ENCODE assay signal across 11 cellular contexts in the genomic region with DNA sequence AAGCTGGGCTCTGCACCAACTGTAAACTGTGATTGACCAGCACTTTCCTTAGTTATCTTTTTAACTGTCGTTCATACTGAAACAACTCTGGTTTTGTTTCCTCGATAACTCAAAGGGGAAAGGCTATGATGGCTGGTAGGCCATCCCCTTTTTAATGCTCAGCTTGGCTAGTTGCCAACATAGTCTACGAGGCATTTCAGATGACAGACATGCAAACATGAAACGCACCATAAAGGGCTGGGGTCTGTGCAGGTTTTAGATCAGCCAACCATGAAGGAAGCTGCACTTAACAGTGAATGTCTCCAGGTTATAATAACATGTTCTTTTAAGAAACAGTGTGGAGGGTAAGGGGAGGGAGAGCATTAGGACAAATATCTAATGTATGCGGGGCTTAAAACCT.
DNase-seq lines count a peak whose midpoint lies in the region; ATAC-seq and TF ChIP-seq lines count a peak whose summit lies in the region.
"Had no signal": no experiment of that assay in that cellular context is flagged by ENCODE, and none has a peak within 500 bp of the region (broad histone marks: within the 10 kb centered on the region; RNA-seq: fewer than 3 reads in every experiment).

No MANE protein-coding gene starts in this region.

- peak; percentile 54 for DNase-seq in NCI-H1417 treated with DMSO at 0.1 percent for 48 hours (lab: John Stamatoyannopoulos, UW)
- DNase-seq in WERI-Rb-1, result peak; percentile 48
- DNase-seq in stimulated activated CD4-positive, alpha-beta T cell treated with anti-CD3 and anti-CD28 coated beads, Interleukin-4, amount 100 ng/mL, for 1 hour, result no peak
- DNase-seq in T-helper 9 cell, result no peak
- no peak for DNase-seq in OCI-M1 (lab: John Stamatoyannopoulos, UW)
- no peak for DNase-seq in NCI-H1694 treated with DMSO at 0.1 percent for 48 hours (lab: John Stamatoyannopoulos, UW)
- DNase-seq: activated T-cell treated with anti-CD3 and anti-CD28 coated beads for 4 hours, NCI-H1048 had no signal

- peak; percentile 54 for ATAC-seq in GM18498 (IDR thresholded peaks at IDR 0.05; ENCODE audit: unreplicated experiment)
- ATAC-seq in HG02759 (IDR thresholded peaks at IDR 0.05; ENCODE audit: unreplicated experiment), result peak; percentile 38

- H3K36me3 ChIP-seq in WERI-Rb-1, result no peaks in the 10 kb centered on the region
- H3K36me3 ChIP-seq: cardiac muscle cell had no signal

- no peak overlapping the region for H3K4me3 ChIP-seq in WERI-Rb-1 (ENCODE audit: low read depth, low read length)
- H3K4me3 ChIP-seq: cardiac muscle cell had no signal

- peak overlapping the region; percentile 66 for H3K27ac ChIP-seq in WERI-Rb-1
- H3K27ac ChIP-seq: cardiac muscle cell had no signal

- peaks cover 9% of the 10 kb centered on the region for H3K9me3 ChIP-seq in WERI-Rb-1 (ENCODE audit: severe bottlenecking)

- H3K27me3 ChIP-seq in WERI-Rb-1 (ENCODE audit: insufficient read depth, low read depth, severe bottlenecking), result no peaks in the 10 kb centered on the region
- H3K27me3 ChIP-seq: cardiac muscle cell had no signal

- no peak for TF ChIP-seq CTCF in WERI-Rb-1 (IDR thresholded peaks at IDR 0.05; ENCODE audit: low read depth, low read length)

Comparison
In these comparisons a context has a peak if more than half of its experiments do, and no peak if none do; other contexts are left out.
1. DNase-seq: peak in NCI-H1417 treated with DMSO at 0.1 percent for 48 hours (single experiment) and WERI-Rb-1 (single experiment); none in stimulated activated CD4-positive, alpha-beta T cell treated with anti-CD3 and anti-CD28 coated beads, Interleukin-4, amount 100 ng/mL, for 1 hour (single experiment), T-helper 9 cell (single experiment), OCI-M1 (single experiment) and NCI-H1694 treated with DMSO at 0.1 percent for 48 hours (single experiment).